8 cellular contexts compared by ENCODE assay signal in the genomic region with DNA sequence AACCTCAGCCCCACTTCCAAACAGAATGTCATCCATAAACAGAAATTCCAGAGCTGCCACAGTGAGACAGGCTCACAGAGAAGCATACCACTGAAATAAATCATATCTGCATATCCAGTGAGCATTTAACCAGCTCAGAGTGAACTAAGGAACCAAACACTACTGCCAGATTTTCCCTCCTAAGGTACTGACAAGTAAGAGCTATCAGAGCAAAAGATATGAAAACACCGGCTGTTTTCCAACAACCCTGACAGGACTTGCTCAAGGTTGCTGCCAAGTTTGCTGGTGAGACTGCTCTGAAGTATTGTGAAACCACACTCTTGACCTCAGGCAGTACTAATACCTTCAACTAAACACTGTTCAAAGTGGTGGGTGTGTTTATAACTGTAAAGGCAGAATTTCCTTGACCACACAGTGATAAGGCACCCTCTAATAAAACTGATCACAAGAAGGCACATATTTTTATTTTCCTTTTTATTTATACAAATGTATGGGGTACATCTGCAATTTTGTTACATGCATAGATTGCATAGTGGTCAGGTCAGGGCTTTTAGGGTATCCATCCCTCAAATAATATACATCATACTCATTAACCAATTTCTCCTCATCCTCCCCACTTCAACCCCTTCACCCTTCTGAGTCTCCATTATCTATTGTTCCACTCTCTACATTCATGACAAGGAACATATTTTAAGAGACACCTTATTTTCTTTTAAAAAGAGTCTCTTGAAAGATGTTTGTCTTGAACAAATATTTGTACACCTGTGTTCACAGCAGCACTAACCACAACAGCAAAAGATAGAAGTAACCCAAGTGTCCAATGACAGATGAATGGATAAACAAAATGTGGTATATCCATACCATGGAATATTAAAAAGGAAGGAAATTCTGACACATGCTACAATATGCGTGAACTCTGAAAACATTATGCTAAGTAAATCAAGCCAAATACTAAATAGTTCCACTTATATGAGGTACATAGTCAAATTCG. TPM values are rescaled to one million over a fixed set of nuclear protein-coding genes. Genes with fewer than 3 reads are reported as not detected.
DNase-seq lines count a peak whose midpoint lies in the region; ATAC-seq and TF ChIP-seq lines count a peak whose summit lies in the region.

No MANE protein-coding gene starts in this region.

- TF ChIP-seq CTCF in VCaP (conservative IDR thresholded peaks at IDR 0.05), result no peak
- TF ChIP-seq CTCF in heart right ventricle (IDR thresholded peaks at IDR 0.05), result no peak
- no peak for TF ChIP-seq CTCF in spleen (IDR thresholded peaks at IDR 0.05 in 8 of 11, conservative IDR thresholded peaks at IDR 0.05 in 3 of 11)
- no peak for TF ChIP-seq CTCF in A673 (conservative IDR thresholded peaks at IDR 0.05; ENCODE audit: low read depth, low read length)

- H3K27me3 ChIP-seq in heart right ventricle (no peaks in the 10 kb centered on the region), spleen (replicated peaks in 1 of 7) (no peaks in the 10 kb centered on the region), A673 (replicated peaks; ENCODE audit: insufficient read depth, low read depth, low read length, poor library complexity) (no peaks in the 10 kb centered on the region)

- DNase-seq in EL (peak; percentile 94), heart right ventricle (peak in 1 of 2 donors; percentile 43), spleen (no peak), A673 (ENCODE audit: low spot score) (no peak), GDM1 (lab: John Stamatoyannopoulos, UW) (no peak)

- ATAC-seq in GM21360 (IDR thresholded peaks at IDR 0.05; ENCODE audit: unreplicated experiment), result peak; percentile 78
- ATAC-seq in HG03565 (IDR thresholded peaks at IDR 0.05; ENCODE audit: unreplicated experiment), result peak; percentile 86
- ATAC-seq in heart right ventricle, result peak; percentile 70 to 96 (median 78)

- POLR2A ChIA-PET in A673 (lab: Charles Lee; ENCODE audit: low non-redundant PET), result no interaction called here

- intact Hi-C loops in heart right ventricle (cut with DNase I) (loop anchor here in 2 of 10 donors (2.0 to 10.0 kb wide), 2 partner anchors 43 to 51 kb away; no protein-coding TSS in a partner anchor), spleen (cut with DNase I; ENCODE audit: low total_unique reads) (no loop called here), A673 (cut with micrococcal nuclease; ENCODE audit: unreplicated experiment) (no loop called here)

- peak overlapping the region in 4 of 10 donors; percentile 2 to 40 (median 14) for H3K4me3 ChIP-seq in heart right ventricle
- H3K4me3 ChIP-seq in spleen, result peak overlapping the region in 1 of 8 donors; percentile 12
- no peak overlapping the region for H3K4me3 ChIP-seq in A673 (ENCODE audit: low read depth, low read length, poor library complexity, severe bottlenecking)

- no TSS peak for BruUV-seq in A673 (replicated peaks; lab: Mats Ljungman, UMichigan)

- WGBS in heart right ventricle, 2 donors, result 69 to 73% methylated on average over 3 of the region's 3 CpGs
- WGBS in spleen, 5 donors, result 59 to 76% (median 70%) methylated on average over 3 of the region's 3 CpGs

- no peak for TF ChIP-seq POLR2A in spleen (IDR thresholded peaks at IDR 0.05)

- H3K4me1 ChIP-seq in heart right ventricle (peaks cover 0 to 84% (median 71%) of the 10 kb centered on the region in 9 donors), spleen (peaks cover 17 to 79% (median 52%) of the 10 kb centered on the region in 6 donors), A673 (ENCODE audit: insufficient read depth, low read length, poor library complexity, severe bottlenecking) (peaks cover 13% of the 10 kb centered on the region)

- peak overlapping the region; percentile 88 for H3K27ac ChIP-seq in VCaP
- H3K27ac ChIP-seq in heart right ventricle, result peak overlapping the region in 9 of 10 donors; percentile 42 to 81 (median 59)
- peak overlapping the region in 5 of 8 donors; percentile 37 to 63 (median 50) for H3K27ac ChIP-seq in spleen
- H3K27ac ChIP-seq in A673 (ENCODE audit: low read depth, low read length, poor library complexity, severe bottlenecking), result no peak overlapping the region

- H3K9me3 ChIP-seq in heart right ventricle, result no peaks in the 10 kb centered on the region
- H3K9me3 ChIP-seq in spleen, result no peaks in the 10 kb centered on the region
- no peaks in the 10 kb centered on the region for H3K9me3 ChIP-seq in A673 (ENCODE audit: low read depth, low read length, poor library complexity, severe bottlenecking)

- H3K36me3 ChIP-seq in heart right ventricle (no peaks in the 10 kb centered on the region), spleen (no peaks in the 10 kb centered on the region), A673 (ENCODE audit: insufficient read depth, low read length, poor library complexity, severe bottlenecking) (no peaks in the 10 kb centered on the region)

- CTCF ChIA-PET in A673 (lab: Charles Lee), result no interaction called here

RNA-seq across cellular contexts. Expression of gene SGMS1, which starts 18.2 kb away (rescaled TPM):
- total RNA-seq in heart right ventricle (10 to 100 TPM; 14.2 to 24.3 (median 19.3) TPM), spleen (10 to 100 TPM; 29.0 to 84.3 (median 39.5) TPM), A673 (2021) (13.0 and 13.2 TPM in 2 replicates)
- polyA plus RNA-seq in heart right ventricle (10 to 100 TPM in 1 of 2 donors, 1 to 10 TPM in 1; 7.3 to 13.1 TPM), spleen (1 to 10 TPM; 5.9 to 7.3 (median 6.6) TPM)
